In the genomic region with DNA sequence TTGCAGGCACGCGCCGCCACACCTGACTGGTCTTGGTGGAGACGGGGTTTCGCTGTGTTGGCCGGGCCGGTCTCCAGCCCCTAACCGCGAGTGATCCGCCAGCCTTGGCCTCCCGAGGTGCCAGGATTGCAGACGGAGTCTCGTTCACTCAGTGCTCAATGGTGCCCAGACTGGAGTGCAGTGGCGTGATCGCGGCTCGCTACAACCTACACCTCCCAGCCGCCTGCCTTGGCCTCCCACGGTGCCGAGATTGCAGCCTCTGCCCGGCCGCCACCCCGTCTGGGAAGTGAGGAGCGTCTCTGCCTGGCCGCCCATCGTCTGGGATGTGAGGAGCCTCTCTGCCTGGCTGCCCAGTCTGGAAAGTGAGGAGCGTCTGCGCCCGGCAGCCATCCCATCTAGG, we compare ENCODE assay signal across 3 cellular contexts. TPM values are rescaled to one million over a fixed set of nuclear protein-coding genes. Genes with fewer than 3 reads are reported as not detected.
"Had no signal": no experiment of that assay in that cellular context is flagged by ENCODE, and none has a peak within 500 bp of the region (broad histone marks: within the 10 kb centered on the region; RNA-seq: fewer than 3 reads in every experiment).

No MANE protein-coding gene starts in this region.

RNA-seq across cellular contexts. Expression of a gene that starts 30.4 kb away (rescaled TPM):
- total RNA-seq: HT1080, IMR-90 had no signal
- polyA plus RNA-seq: IgD-negative memory B cell had no signal
